2 cellular contexts compared by ENCODE assay signal in the genomic region with DNA sequence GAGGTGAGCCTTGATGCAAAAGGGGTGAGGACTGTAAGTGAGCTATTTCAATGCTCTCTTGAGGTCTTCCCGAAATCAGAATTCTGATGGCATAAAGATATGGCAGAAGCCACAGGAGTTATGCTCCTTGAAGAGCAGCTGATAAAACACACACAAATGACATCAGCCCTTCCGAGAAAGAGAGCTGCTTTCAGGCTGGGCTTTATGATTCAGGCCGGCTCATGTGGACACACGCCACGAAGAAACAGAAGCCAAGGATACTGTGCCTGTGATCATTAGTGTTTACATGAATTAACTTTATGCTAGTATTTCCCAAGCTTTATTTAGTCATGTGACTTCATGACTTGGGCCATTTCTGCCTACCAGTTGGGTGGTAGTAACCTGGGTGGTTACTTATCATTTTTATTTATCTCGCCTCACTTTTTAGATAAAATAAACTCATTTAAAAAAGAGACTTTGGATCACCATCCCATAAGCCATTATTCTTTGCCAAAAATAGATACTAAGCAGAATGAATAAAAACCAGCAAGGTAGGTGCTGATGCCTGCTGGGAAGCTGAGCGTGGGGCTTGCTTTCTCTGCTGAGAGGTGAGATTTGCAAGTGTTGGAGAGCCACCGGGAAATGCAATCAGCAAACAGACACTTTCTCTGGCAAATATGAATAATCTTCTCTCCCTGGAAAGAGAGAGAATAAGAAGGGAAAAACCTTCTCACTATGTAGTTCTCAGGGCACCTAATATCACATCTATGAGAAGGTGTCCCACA.
A peak's percentile ranks its signal among the peaks of the same experiment; 100 is the strongest.
TF ChIP-seq lines count a peak whose summit lies in the region.

No MANE protein-coding gene starts in this region.

TF ChIP-seq in HepG2, 621 proteins besides CTCF, POLR2A, EP300 and RAD21:
- TF ChIP-seq ZNF17 (CRISPR knock-in tag; IDR thresholded peaks at IDR 0.05): no peak
- TF ChIP-seq TCF12 (IDR thresholded peaks at IDR 0.05): no peak
- TF ChIP-seq TCF12 (CRISPR knock-in tag; IDR thresholded peaks at IDR 0.05): no peak
- TF ChIP-seq SMYD3 (CRISPR knock-in tag; IDR thresholded peaks at IDR 0.05): no peak
TF ChIP-seq in HepG2: peak in this region for 0.

TF ChIP-seq in K562, 482 proteins besides CTCF, POLR2A, EP300 and RAD21 (continues in another document):
- TF ChIP-seq ZC3H8 (IDR thresholded peaks at IDR 0.05) (no peak), CBFA2T2 (conservative IDR thresholded peaks at IDR 0.05) (peak; percentile 34), FOXA1 (IDR thresholded peaks at IDR 0.05; ENCODE audit: borderline replicate concordance) (no peak), L3MBTL2 (IDR thresholded peaks at IDR 0.05) (peak; percentile 77), CEBPG (CRISPR knock-in tag; IDR thresholded peaks at IDR 0.05) (no peak), CEBPG (tag; conservative IDR thresholded peaks at IDR 0.05 in 1 of 2, IDR thresholded peaks at IDR 0.05 in 1 of 2) (peak in 1 of 2 experiments; percentile 26; a peak in 2 of 4 replicates), ARID1B (IDR thresholded peaks at IDR 0.05) (peak; percentile 75), RBM39 (optimal IDR thresholded peaks at IDR 0.05; ENCODE audit: low read depth, low read length) (no peak), CBFA2T3 (IDR thresholded peaks at IDR 0.05) (peak; percentile 64), CXXC5 (CRISPR knock-in tag; IDR thresholded peaks at IDR 0.05) (no peak), GATA2 (CRISPR knock-in tag; IDR thresholded peaks at IDR 0.05) (peak; percentile 35; the same call in 1 of the 2 replicates), CSDE1 (IDR thresholded peaks at IDR 0.05) (no peak), TCF3 (CRISPR knock-in tag; IDR thresholded peaks at IDR 0.05) (peak; percentile 55), DIDO1 (tag; IDR thresholded peaks at IDR 0.05; ENCODE audit: low read depth) (no peak), KDM1A (IDR thresholded peaks at IDR 0.05) (peak; percentile 47 to 61; a peak in 2 of 4 replicates), ZFP30 (CRISPR knock-in tag; IDR thresholded peaks at IDR 0.05; ENCODE audit: borderline replicate concordance) (no peak), HEY1 (CRISPR knock-in tag; IDR thresholded peaks at IDR 0.05; ENCODE audit: borderline replicate concordance) (no peak), NR2C2 (CRISPR knock-in tag; IDR thresholded peaks at IDR 0.05) (no peak), NR2C2 (tag; IDR thresholded peaks at IDR 0.05) (peak; percentile 44; the same call in 1 of the 2 replicates), ZNF23 (CRISPR knock-in tag; IDR thresholded peaks at IDR 0.05) (no peak), CBX2 (IDR thresholded peaks at IDR 0.05; ENCODE audit: insufficient read depth, low read length, poor library complexity, severe bottlenecking) (no peak), U2AF1 (optimal IDR thresholded peaks at IDR 0.05; ENCODE audit: low read depth, low read length) (no peak), CREM (IDR thresholded peaks at IDR 0.05; ENCODE audit: low read depth) (peak; percentile 59; the same call in 1 of the 2 replicates), JUND (IDR thresholded peaks at IDR 0.05; ENCODE audit: borderline replicate concordance, low read depth, low read length) (peak; percentile 94), JUND (tag; IDR thresholded peaks at IDR 0.05; ENCODE audit: borderline replicate concordance, low read depth, low read length) (peak; percentile 95), ZNF444 (CRISPR knock-in tag; IDR thresholded peaks at IDR 0.05) (no peak), FOXK2 (conservative IDR thresholded peaks at IDR 0.05 in 1 of 2, IDR thresholded peaks at IDR 0.05 in 1 of 2; ENCODE audit: low read depth in 2 of 2) (peak in 1 of 2 experiments; percentile 68; a peak in 3 of 4 replicates), GABPA (tag; conservative IDR thresholded peaks at IDR 0.05; ENCODE audit: low read depth) (no peak), RB1 (IDR thresholded peaks at IDR 0.05; ENCODE audit: low read depth) (no peak), ZNF408 (CRISPR knock-in tag; IDR thresholded peaks at IDR 0.05; ENCODE audit: low read depth) (no peak), ZNF316 (IDR thresholded peaks at IDR 0.05) (no peak), ZNF551 (CRISPR knock-in tag; IDR thresholded peaks at IDR 0.05) (no peak), ETV5 (CRISPR knock-in tag; IDR thresholded peaks at IDR 0.05; ENCODE audit: low read depth) (no peak), HNRNPL (IDR thresholded peaks at IDR 0.05; ENCODE audit: low read depth, low read length) (no peak), HDAC6 (IDR thresholded peaks at IDR 0.05; ENCODE audit: low read depth, low read length) (no peak), HDAC1 (IDR thresholded peaks at IDR 0.05) (0 out of 4 replicates have a peak, but pooled peaks of 1 of the 2 experiments have one; percentile 51), NELFE (IDR thresholded peaks at IDR 0.05; ENCODE audit: insufficient read depth, insufficient read length) (no peak), BRCA1 (IDR thresholded peaks at IDR 0.05) (no peak), BRCA1 (CRISPR knock-in tag; IDR thresholded peaks at IDR 0.05) (no peak), CCAR2 (IDR thresholded peaks at IDR 0.05; ENCODE audit: low read depth, low read length) (no peak), HMG20B (CRISPR knock-in tag; IDR thresholded peaks at IDR 0.05) (no peak), JUN (IDR thresholded peaks at IDR 0.05; ENCODE audit: borderline replicate concordance, low read depth, low read length) (peak; percentile 89), JUN (CRISPR knock-in tag; IDR thresholded peaks at IDR 0.05; ENCODE audit: borderline replicate concordance) (no peak), SMARCA4 (IDR thresholded peaks at IDR 0.05) (peak; percentile 81), ZNF766 (CRISPR knock-in tag; conservative IDR thresholded peaks at IDR 0.05) (no peak), ZNF75A (CRISPR knock-in tag; IDR thresholded peaks at IDR 0.05) (no peak), ZNF197 (CRISPR knock-in tag; IDR thresholded peaks at IDR 0.05; ENCODE audit: low read depth) (no peak), SMARCE1 (IDR thresholded peaks at IDR 0.05) (peak; percentile 67; the same call in 1 of the 2 replicates), C11orf30 (IDR thresholded peaks at IDR 0.05; ENCODE audit: low read depth) (no peak), TEAD4 (IDR thresholded peaks at IDR 0.05; ENCODE audit: low read length) (peak; percentile 62), TEAD4 (CRISPR knock-in tag; IDR thresholded peaks at IDR 0.05; ENCODE audit: borderline replicate concordance) (no peak), TAF7 (tag; IDR thresholded peaks at IDR 0.05) (no peak), SOX6 (IDR thresholded peaks at IDR 0.05) (peak; percentile 32; the same call in 1 of the 2 replicates), YY1 (IDR thresholded peaks at IDR 0.05; ENCODE audit: borderline replicate concordance in 1 of 3, control insufficient read depth in 1 of 3, extremely low read depth in 1 of 3, insufficient read depth in 3 of 3, insufficient read length in 1 of 3, insufficient replicate concordance in 2 of 3, low read depth in 1 of 3, low read length in 2 of 3) (no peak), FOSL1 (tag; conservative IDR thresholded peaks at IDR 0.05) (peak; percentile 76), MAFK (IDR thresholded peaks at IDR 0.05; ENCODE audit: low read length) (no peak)
- TF ChIP-seq, protein P1, sequence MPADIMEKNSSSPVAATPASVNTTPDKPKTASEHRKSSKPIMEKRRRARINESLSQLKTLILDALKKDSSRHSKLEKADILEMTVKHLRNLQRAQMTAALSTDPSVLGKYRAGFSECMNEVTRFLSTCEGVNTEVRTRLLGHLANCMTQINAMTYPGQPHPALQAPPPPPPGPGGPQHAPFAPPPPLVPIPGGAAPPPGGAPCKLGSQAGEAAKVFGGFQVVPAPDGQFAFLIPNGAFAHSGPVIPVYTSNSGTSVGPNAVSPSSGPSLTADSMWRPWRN (IDR thresholded peaks at IDR 0.05; ENCODE audit: low read depth): peak; percentile 15; the same call in 1 of the 2 replicates
- TF ChIP-seq, protein P2, sequence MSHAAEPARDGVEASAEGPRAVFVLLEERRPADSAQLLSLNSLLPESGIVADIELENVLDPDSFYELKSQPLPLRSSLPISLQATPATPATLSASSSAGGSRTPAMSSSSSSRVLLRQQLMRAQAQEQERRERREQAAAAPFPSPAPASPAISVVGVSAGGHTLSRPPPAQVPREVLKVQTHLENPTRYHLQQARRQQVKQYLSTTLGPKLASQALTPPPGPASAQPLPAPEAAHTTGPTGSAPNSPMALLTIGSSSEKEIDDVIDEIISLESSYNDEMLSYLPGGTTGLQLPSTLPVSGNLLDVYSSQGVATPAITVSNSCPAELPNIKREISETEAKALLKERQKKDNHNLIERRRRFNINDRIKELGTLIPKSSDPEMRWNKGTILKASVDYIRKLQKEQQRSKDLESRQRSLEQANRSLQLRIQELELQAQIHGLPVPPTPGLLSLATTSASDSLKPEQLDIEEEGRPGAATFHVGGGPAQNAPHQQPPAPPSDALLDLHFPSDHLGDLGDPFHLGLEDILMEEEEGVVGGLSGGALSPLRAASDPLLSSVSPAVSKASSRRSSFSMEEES (CRISPR knock-in tag; IDR thresholded peaks at IDR 0.05): peak; percentile 94
- TF ChIP-seq, protein P3, sequence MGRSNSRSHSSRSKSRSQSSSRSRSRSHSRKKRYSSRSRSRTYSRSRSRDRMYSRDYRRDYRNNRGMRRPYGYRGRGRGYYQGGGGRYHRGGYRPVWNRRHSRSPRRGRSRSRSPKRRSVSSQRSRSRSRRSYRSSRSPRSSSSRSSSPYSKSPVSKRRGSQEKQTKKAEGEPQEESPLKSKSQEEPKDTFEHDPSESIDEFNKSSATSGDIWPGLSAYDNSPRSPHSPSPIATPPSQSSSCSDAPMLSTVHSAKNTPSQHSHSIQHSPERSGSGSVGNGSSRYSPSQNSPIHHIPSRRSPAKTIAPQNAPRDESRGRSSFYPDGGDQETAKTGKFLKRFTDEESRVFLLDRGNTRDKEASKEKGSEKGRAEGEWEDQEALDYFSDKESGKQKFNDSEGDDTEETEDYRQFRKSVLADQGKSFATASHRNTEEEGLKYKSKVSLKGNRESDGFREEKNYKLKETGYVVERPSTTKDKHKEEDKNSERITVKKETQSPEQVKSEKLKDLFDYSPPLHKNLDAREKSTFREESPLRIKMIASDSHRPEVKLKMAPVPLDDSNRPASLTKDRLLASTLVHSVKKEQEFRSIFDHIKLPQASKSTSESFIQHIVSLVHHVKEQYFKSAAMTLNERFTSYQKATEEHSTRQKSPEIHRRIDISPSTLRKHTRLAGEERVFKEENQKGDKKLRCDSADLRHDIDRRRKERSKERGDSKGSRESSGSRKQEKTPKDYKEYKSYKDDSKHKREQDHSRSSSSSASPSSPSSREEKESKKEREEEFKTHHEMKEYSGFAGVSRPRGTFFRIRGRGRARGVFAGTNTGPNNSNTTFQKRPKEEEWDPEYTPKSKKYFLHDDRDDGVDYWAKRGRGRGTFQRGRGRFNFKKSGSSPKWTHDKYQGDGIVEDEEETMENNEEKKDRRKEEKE (IDR thresholded peaks at IDR 0.05; ENCODE audit: borderline replicate concordance in 1 of 2, control insufficient read depth in 1 of 2, low read depth in 2 of 2, low read length in 1 of 2): no peak
- TF ChIP-seq, protein P4, sequence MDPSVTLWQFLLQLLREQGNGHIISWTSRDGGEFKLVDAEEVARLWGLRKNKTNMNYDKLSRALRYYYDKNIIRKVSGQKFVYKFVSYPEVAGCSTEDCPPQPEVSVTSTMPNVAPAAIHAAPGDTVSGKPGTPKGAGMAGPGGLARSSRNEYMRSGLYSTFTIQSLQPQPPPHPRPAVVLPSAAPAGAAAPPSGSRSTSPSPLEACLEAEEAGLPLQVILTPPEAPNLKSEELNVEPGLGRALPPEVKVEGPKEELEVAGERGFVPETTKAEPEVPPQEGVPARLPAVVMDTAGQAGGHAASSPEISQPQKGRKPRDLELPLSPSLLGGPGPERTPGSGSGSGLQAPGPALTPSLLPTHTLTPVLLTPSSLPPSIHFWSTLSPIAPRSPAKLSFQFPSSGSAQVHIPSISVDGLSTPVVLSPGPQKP (CRISPR knock-in tag; IDR thresholded peaks at IDR 0.05): no peak
- TF ChIP-seq, protein P5, sequence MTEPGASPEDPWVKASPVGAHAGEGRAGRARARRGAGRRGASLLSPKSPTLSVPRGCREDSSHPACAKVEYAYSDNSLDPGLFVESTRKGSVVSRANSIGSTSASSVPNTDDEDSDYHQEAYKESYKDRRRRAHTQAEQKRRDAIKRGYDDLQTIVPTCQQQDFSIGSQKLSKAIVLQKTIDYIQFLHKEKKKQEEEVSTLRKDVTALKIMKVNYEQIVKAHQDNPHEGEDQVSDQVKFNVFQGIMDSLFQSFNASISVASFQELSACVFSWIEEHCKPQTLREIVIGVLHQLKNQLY (CRISPR knock-in tag; conservative IDR thresholded peaks at IDR 0.05): no peak
- TF ChIP-seq, protein P6, sequence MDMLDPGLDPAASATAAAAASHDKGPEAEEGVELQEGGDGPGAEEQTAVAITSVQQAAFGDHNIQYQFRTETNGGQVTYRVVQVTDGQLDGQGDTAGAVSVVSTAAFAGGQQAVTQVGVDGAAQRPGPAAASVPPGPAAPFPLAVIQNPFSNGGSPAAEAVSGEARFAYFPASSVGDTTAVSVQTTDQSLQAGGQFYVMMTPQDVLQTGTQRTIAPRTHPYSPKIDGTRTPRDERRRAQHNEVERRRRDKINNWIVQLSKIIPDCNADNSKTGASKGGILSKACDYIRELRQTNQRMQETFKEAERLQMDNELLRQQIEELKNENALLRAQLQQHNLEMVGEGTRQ (CRISPR knock-in tag; IDR thresholded peaks at IDR 0.05): no peak
- TF ChIP-seq, protein P7, sequence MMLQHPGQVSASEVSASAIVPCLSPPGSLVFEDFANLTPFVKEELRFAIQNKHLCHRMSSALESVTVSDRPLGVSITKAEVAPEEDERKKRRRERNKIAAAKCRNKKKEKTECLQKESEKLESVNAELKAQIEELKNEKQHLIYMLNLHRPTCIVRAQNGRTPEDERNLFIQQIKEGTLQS (IDR thresholded peaks at IDR 0.05): peak; percentile 87
- TF ChIP-seq, protein P7 (CRISPR knock-in tag; conservative IDR thresholded peaks at IDR 0.05): peak; percentile 44; the same call in 1 of the 2 replicates
- TF ChIP-seq, protein P8, sequence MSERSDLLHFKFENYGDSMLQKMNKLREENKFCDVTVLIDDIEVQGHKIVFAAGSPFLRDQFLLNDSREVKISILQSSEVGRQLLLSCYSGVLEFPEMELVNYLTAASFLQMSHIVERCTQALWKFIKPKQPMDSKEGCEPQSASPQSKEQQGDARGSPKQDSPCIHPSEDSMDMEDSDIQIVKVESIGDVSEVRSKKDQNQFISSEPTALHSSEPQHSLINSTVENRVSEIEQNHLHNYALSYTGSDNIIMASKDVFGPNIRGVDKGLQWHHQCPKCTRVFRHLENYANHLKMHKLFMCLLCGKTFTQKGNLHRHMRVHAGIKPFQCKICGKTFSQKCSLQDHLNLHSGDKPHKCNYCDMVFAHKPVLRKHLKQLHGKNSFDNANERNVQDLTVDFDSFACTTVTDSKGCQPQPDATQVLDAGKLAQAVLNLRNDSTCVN (CRISPR knock-in tag; IDR thresholded peaks at IDR 0.05): no peak
- TF ChIP-seq, protein P9, sequence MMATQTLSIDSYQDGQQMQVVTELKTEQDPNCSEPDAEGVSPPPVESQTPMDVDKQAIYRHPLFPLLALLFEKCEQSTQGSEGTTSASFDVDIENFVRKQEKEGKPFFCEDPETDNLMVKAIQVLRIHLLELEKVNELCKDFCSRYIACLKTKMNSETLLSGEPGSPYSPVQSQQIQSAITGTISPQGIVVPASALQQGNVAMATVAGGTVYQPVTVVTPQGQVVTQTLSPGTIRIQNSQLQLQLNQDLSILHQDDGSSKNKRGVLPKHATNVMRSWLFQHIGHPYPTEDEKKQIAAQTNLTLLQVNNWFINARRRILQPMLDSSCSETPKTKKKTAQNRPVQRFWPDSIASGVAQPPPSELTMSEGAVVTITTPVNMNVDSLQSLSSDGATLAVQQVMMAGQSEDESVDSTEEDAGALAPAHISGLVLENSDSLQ (IDR thresholded peaks at IDR 0.05): 0 out of 2 replicates have a peak, but pooled peaks have one; percentile 7
